ENCODE assay signal across 19 cellular contexts in genomic region chr2:163185160-163185559, GRCh38.
"Had no signal": no experiment of that assay in that cellular context is flagged by ENCODE, and none has a peak within 500 bp of the region (broad histone marks: within the 10 kb centered on the region; RNA-seq: fewer than 3 reads in every experiment).

No MANE protein-coding gene starts in this region.

- H3K4me1 Mint-ChIP-seq: immature natural killer cell, memory B cell, nephron had no signal

- ATAC-seq: foreskin keratinocyte, left cardiac atrium, lower lobe of right lung, psoas muscle, sciatic nerve had no signal

- H3K9me3 ChIP-seq: colonic mucosa, left ventricle myocardium inferior, lower lobe of right lung, psoas muscle had no signal

- H3K9me3 Mint-ChIP-seq: endodermal cell, memory B cell, nephron had no signal

- H3K4me1 ChIP-seq: colonic mucosa, foreskin keratinocyte, left ventricle myocardium inferior, lower lobe of right lung, psoas muscle had no signal

- H3K27ac Mint-ChIP-seq: endodermal cell, immature natural killer cell, memory B cell, nephron had no signal

- DNase-seq: colonic mucosa; effector CD4-positive, alpha-beta T cell; endodermal cell; foreskin keratinocyte; immature natural killer cell; kidney; left cardiac atrium; left ventricle myocardium inferior; lower lobe of right lung; midbrain; psoas muscle; retina; stimulated activated CD4-positive, alpha-beta T cell treated with anti-CD3 and anti-CD28 coated beads, Interleukin-2, amount 100 ng/mL, for 24 hours; stimulated activated CD4-positive, alpha-beta T cell treated with anti-CD3 and anti-CD28 coated beads, Interleukin-4, amount 100 ng/mL, for 4 hours; stimulated activated naive CD4-positive, alpha-beta T cell treated with Interleukin-2 at 50 U/mL for 16 hours; trophoblast cell had no signal

- H3K36me3 Mint-ChIP-seq: immature natural killer cell, memory B cell had no signal

- H3K27ac ChIP-seq: colonic mucosa, foreskin keratinocyte, left ventricle myocardium inferior, lower lobe of right lung, psoas muscle had no signal

- H3K27me3 ChIP-seq: colonic mucosa had no signal

- H3K4me3 Mint-ChIP-seq: endodermal cell, immature natural killer cell, memory B cell, nephron had no signal

- H3K4me3 ChIP-seq: colonic mucosa, left ventricle myocardium inferior, lower lobe of right lung, psoas muscle had no signal

- H3K27me3 Mint-ChIP-seq: memory B cell had no signal

- H3K36me3 ChIP-seq: colonic mucosa, left ventricle myocardium inferior, lower lobe of right lung had no signal
